9 cellular contexts compared by ENCODE assay signal in the genomic region with DNA sequence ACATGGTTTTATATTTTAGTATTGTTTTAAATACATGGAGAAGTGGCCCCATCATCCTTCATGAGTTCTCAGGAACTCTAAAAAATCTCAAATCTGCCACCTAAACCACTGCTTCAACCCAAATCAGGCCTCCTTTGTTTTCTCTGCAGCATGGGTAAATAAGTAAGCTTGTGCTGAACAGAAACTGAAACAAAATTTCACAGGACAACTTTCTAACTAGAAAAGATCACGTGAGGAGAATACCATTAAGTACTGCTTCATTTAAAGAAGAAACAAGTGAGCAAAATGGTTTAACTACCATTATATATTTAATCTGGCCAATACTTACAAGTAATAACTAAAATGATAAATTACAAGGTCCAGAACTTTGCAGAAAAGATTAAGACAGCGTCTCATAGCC. TPM values are rescaled to one million over a fixed set of nuclear protein-coding genes. Genes with fewer than 3 reads are reported as not detected.
DNase-seq lines count a peak whose midpoint lies in the region; ATAC-seq and TF ChIP-seq lines count a peak whose summit lies in the region.
"Had no signal": no experiment of that assay in that cellular context is flagged by ENCODE, and none has a peak within 500 bp of the region (broad histone marks: within the 10 kb centered on the region; RNA-seq: fewer than 3 reads in every experiment).

No MANE protein-coding gene starts in this region.

- H3K27me3 Mint-ChIP-seq in activated CD4-positive, alpha-beta T cell treated with anti-CD3 and anti-CD28 coated beads for 36 hours: no peaks in the 10 kb centered on the region
- H3K27me3 Mint-ChIP-seq in endodermal cell (ENCODE audit: insufficient read depth): peaks cover 43% of the 10 kb centered on the region

- DNase-seq in activated CD4-positive, alpha-beta T cell treated with anti-CD3 and anti-CD28 coated beads for 36 hours: no peak
- DNase-seq in activated CD4-positive, alpha-beta T cell treated with anti-CD3 and anti-CD28 coated beads for 48 hours: no peak
- DNase-seq in SK-MEL-5 (ENCODE audit: low read depth, low spot score) (peak; percentile 48), kidney tubule cell (ENCODE audit: low spot score) (peak; percentile 48), endodermal cell (no peak), dedifferentiated amniotic fluid mesenchymal stem cell (ENCODE audit: extremely low spot score) (no peak), NOMO-1 (lab: John Stamatoyannopoulos, UW; ENCODE audit: unreplicated experiment in 2 of 2) (no peak)

- H3K27ac ChIP-seq in endodermal cell (ENCODE audit: low read depth, low read length): no peak overlapping the region

- H3K4me3 ChIP-seq in endodermal cell (ENCODE audit: low read length): no peak overlapping the region

- no peaks in the 10 kb centered on the region for H3K4me1 ChIP-seq in endodermal cell (ENCODE audit: control insufficient read depth, insufficient read depth, low read length)

- peak overlapping the region; percentile 86 for H3K27ac Mint-ChIP-seq in activated CD4-positive, alpha-beta T cell treated with anti-CD3 and anti-CD28 coated beads for 36 hours
- no peak overlapping the region for H3K27ac Mint-ChIP-seq in endodermal cell

- in situ Hi-C loops in SK-MEL-5 (cut with HindIII; ENCODE audit: low pct_unique_long_range_greater_than_20kb, low sequenced_read_pairs): no loop called here

- H3K4me1 Mint-ChIP-seq in activated CD4-positive, alpha-beta T cell treated with anti-CD3 and anti-CD28 coated beads for 36 hours: peaks cover 55% of the 10 kb centered on the region
- H3K4me1 Mint-ChIP-seq in endodermal cell: peaks cover 6% of the 10 kb centered on the region

- H3K36me3 Mint-ChIP-seq in activated CD4-positive, alpha-beta T cell treated with anti-CD3 and anti-CD28 coated beads for 36 hours (ENCODE audit: low read depth): peaks cover 48% of the 10 kb centered on the region
- H3K36me3 Mint-ChIP-seq in endodermal cell (ENCODE audit: low read depth): no peaks in the 10 kb centered on the region

- ATAC-seq in activated CD4-positive, alpha-beta T cell treated with anti-CD3 and anti-CD28 coated beads for 36 hours: peak; percentile 37
- ATAC-seq in HG02759 (IDR thresholded peaks at IDR 0.05; ENCODE audit: unreplicated experiment): peak; percentile 42

- peaks cover 11% of the 10 kb centered on the region for H3K9me3 Mint-ChIP-seq in activated CD4-positive, alpha-beta T cell treated with anti-CD3 and anti-CD28 coated beads for 36 hours (ENCODE audit: low read depth)
- H3K9me3 Mint-ChIP-seq in endodermal cell: no peaks in the 10 kb centered on the region

- H3K4me3 Mint-ChIP-seq in activated CD4-positive, alpha-beta T cell treated with anti-CD3 and anti-CD28 coated beads for 36 hours: peak overlapping the region; percentile 87
- no peak overlapping the region for H3K4me3 Mint-ChIP-seq in endodermal cell

- H3K9ac ChIP-seq in endodermal cell (ENCODE audit: extremely low read depth, low read length, poor library complexity, severe bottlenecking): no peak overlapping the region

- H3K27me3 ChIP-seq in endodermal cell (ENCODE audit: control insufficient read depth, insufficient read depth, low read length, poor library complexity, severe bottlenecking): peaks cover 15% of the 10 kb centered on the region

- POLR2A ChIA-PET in activated CD4-positive, alpha-beta T cell treated with anti-CD3 and anti-CD28 coated beads for 36 hours (lab: Charles Lee): interaction anchor here (1.0 to 2.3 kb wide), 2 partner anchors 9 to 44 kb away, joined by 3 to 8 read pairs; no protein-coding TSS in a partner anchor

- no peak for TF ChIP-seq CTCF in endodermal cell (conservative IDR thresholded peaks at IDR 0.05)

- no peaks in the 10 kb centered on the region for H3K9me3 ChIP-seq in endodermal cell (ENCODE audit: control insufficient read depth, low read length)

- no peaks in the 10 kb centered on the region for H3K36me3 ChIP-seq in endodermal cell (ENCODE audit: control insufficient read depth, insufficient read depth, low read length)

- intact Hi-C loops in activated CD4-positive, alpha-beta T cell treated with anti-CD3 and anti-CD28 coated beads for 36 hours (cut with DNase I, micrococcal nuclease): loop anchor here (5.0 kb wide), 4 partner anchors 34 to 159 kb away; no protein-coding TSS in a partner anchor

- WGBS in endodermal cell (ENCODE audit: insufficient coverage in 1 of 2, insufficient read length in 1 of 2), 2 experiments: 90 to 100% methylated on average over 1 to 2 of the region's 2 CpGs

- CTCF ChIA-PET in activated CD4-positive, alpha-beta T cell treated with anti-CD3 and anti-CD28 coated beads for 36 hours (lab: Charles Lee): interaction anchor here (0.7 to 2.0 kb wide), 6 partner anchors 9 to 45 kb away, joined by 3 to 9 read pairs (median 4); no protein-coding TSS in a partner anchor

RNA-seq across cellular contexts. Expression of a gene that starts 2.5 kb away (rescaled TPM):
- 10 to 100 TPM; 40.0 to 42.5 TPM for total RNA-seq in activated CD4-positive, alpha-beta T cell treated with anti-CD3 and anti-CD28 coated beads for 36 hours
- total RNA-seq in SK-MEL-5 (2014; rRNA removed; shearing (Covaris generic)): 8.3 and 14.4 TPM in 2 replicates
- polyA plus RNA-seq in SK-MEL-5 (2015; cell fraction: cytosol; rRNA removed): 2.0 and 2.8 TPM in 2 replicates
- polyA plus RNA-seq in SK-MEL-5 (2015; cell fraction: nucleus; rRNA removed): 16.6 and 22.8 TPM in 2 replicates
- total RNA-seq in endodermal cell: 1 to 10 TPM; 2.2 to 5.5 TPM
- 1.0 TPM for polyA plus RNA-seq in endodermal cell (2013, experiment 1 of 2)
- polyA plus RNA-seq in endodermal cell (2013, experiment 2 of 2): 1.4 TPM

RNA-seq across cellular contexts. Expression of a gene that starts 39.6 kb away (rescaled TPM):
- under 1 TPM; 0.73 to 0.76 TPM for total RNA-seq in activated CD4-positive, alpha-beta T cell treated with anti-CD3 and anti-CD28 coated beads for 36 hours
- total RNA-seq in SK-MEL-5 (2014; rRNA removed; shearing (Covaris generic)): not detected in 2 replicates
- not detected in 2 replicates for polyA plus RNA-seq in SK-MEL-5 (2015; cell fraction: cytosol; rRNA removed)
- 0.23 TPM in 1 of 2 replicates, not detected in the other for polyA plus RNA-seq in SK-MEL-5 (2015; cell fraction: nucleus; rRNA removed)
- total RNA-seq in endodermal cell: not detected
- not detected for polyA plus RNA-seq in endodermal cell (2013, experiment 1 of 2)
- polyA plus RNA-seq in endodermal cell (2013, experiment 2 of 2): not detected
- polyA plus RNA-seq: AG04450 had no signal

Comparison
In these comparisons a context has a peak if more than half of its experiments do, and no peak if none do; other contexts are left out.
1. DNase-seq: peak in SK-MEL-5 (single experiment) and kidney tubule cell (single experiment); none in activated CD4-positive, alpha-beta T cell treated with anti-CD3 and anti-CD28 coated beads for 36 hours (single experiment), activated CD4-positive, alpha-beta T cell treated with anti-CD3 and anti-CD28 coated beads for 48 hours (single experiment), endodermal cell (single experiment), dedifferentiated amniotic fluid mesenchymal stem cell (single experiment) and NOMO-1 (0 of 2).